ENCODE assay signal across 8 cellular contexts in genomic region chr5:73565969-73566547, GRCh38. TPM values are rescaled to one million over a fixed set of nuclear protein-coding genes. Genes with fewer than 3 reads are reported as not detected.
A peak's percentile ranks its signal among the peaks of the same experiment; 100 is the strongest.
DNase-seq lines count a peak whose midpoint lies in the region; ATAC-seq and TF ChIP-seq lines count a peak whose summit lies in the region.

No MANE protein-coding gene starts in this region.

- intact Hi-C loops in stomach (cut with DNase I; ENCODE audit: low total_unique reads), result no loop called here

- H3K9me3 ChIP-seq in hepatocyte (ENCODE audit: low read depth) (no peaks in the 10 kb centered on the region), stomach (no peaks in the 10 kb centered on the region)

- H3K4me2 ChIP-seq in hepatocyte, result peak overlapping the region; percentile 83

- no peaks in the 10 kb centered on the region for H4K20me1 ChIP-seq in hepatocyte (ENCODE audit: insufficient read depth, poor library complexity, severe bottlenecking)

- H3K4me3 Mint-ChIP-seq in activated T-cell treated with anti-CD3 and anti-CD28 coated beads, Interleukin-2, amount 50 U/mL, for 72 hours, result peak overlapping the region; percentile 97 to 98

- peak overlapping the region; percentile 99 for H3K27ac Mint-ChIP-seq in activated T-cell treated with anti-CD3 and anti-CD28 coated beads, Interleukin-2, amount 50 U/mL, for 72 hours

- peaks cover 35% of the 10 kb centered on the region for H3K4me1 Mint-ChIP-seq in activated T-cell treated with anti-CD3 and anti-CD28 coated beads, Interleukin-2, amount 50 U/mL, for 72 hours (ENCODE audit: low read depth)

- peak overlapping the region; percentile 61 for H3K27ac ChIP-seq in hepatocyte
- peak overlapping the region; percentile 91 to 96 (median 95) for H3K27ac ChIP-seq in stomach

- H3K27me3 Mint-ChIP-seq in activated T-cell treated with anti-CD3 and anti-CD28 coated beads, Interleukin-2, amount 50 U/mL, for 72 hours (ENCODE audit: low read depth), result no peaks in the 10 kb centered on the region

- TF ChIP-seq POLR2A in stomach (IDR thresholded peaks at IDR 0.05), result no peak

- no peak for DNase-seq in activated T-cell treated with anti-CD3 and anti-CD28 coated beads, Interleukin-2, amount 50 U/mL, for 72 hours
- DNase-seq in activated T-cell treated with anti-CD3 and anti-CD28 coated beads, Interleukin-2, amount 50 U/mL, for 48 hours, result no peak
- DNase-seq in hepatocyte (ENCODE audit: low spot score) (no peak), stomach (no peak), putamen (ENCODE audit: low spot score) (no peak), foreskin melanocyte (no peak)
- no peak for DNase-seq in stimulated activated CD4-positive, alpha-beta T cell treated with anti-CD3 and anti-CD28 coated beads, Interleukin-15, amount 100 ng/mL, for 24 hours

- H3K79me2 ChIP-seq in hepatocyte, result peaks cover 53% of the 10 kb centered on the region

- H3K27me3 ChIP-seq in hepatocyte (no peaks in the 10 kb centered on the region), stomach (no peaks in the 10 kb centered on the region)

- no peaks in the 10 kb centered on the region for H3K36me3 ChIP-seq in hepatocyte (replicated peaks; ENCODE audit: insufficient read depth, low read depth)
- H3K36me3 ChIP-seq in stomach, result peaks cover 0 to 43% (median 41%) of the 10 kb centered on the region in 4 donors

- H3K9me2 ChIP-seq in hepatocyte (replicated peaks; ENCODE audit: insufficient read depth), result no peaks in the 10 kb centered on the region

- H3K4me1 ChIP-seq in hepatocyte (ENCODE audit: insufficient read depth), result peaks cover 25% of the 10 kb centered on the region
- H3K4me1 ChIP-seq in stomach, result peaks cover 19 to 68% (median 49%) of the 10 kb centered on the region in 4 donors

- H3K9me3 Mint-ChIP-seq in activated T-cell treated with anti-CD3 and anti-CD28 coated beads, Interleukin-2, amount 50 U/mL, for 72 hours, result no peaks in the 10 kb centered on the region

- WGBS in hepatocyte (ENCODE audit: low lambda C conversion rate, missing lambda C conversion rate), result 11% methylated on average over 8 of the region's 8 CpGs
- 4 to 8% (median 6%) methylated on average over 5 to 8 of the region's 8 CpGs for WGBS in stomach, 5 donors

- ATAC-seq in activated T-cell treated with anti-CD3 and anti-CD28 coated beads, Interleukin-2, amount 50 U/mL, for 72 hours (replicated peaks in 1 of 2), result no peak
- ATAC-seq in SK-N-SH treated with all-trans-retinoic acid at 6 μM for 48 hours, result no peak; the same call in 2 of the 3 replicates

- peaks cover 5 to 10% of the 10 kb centered on the region in 2 donors for H3K36me3 Mint-ChIP-seq in activated T-cell treated with anti-CD3 and anti-CD28 coated beads, Interleukin-2, amount 50 U/mL, for 72 hours (ENCODE audit: insufficient read depth in 2 of 2)

- TF ChIP-seq EP300 in stomach (IDR thresholded peaks at IDR 0.05), result no peak

- peak overlapping the region; percentile 62 for H2AFZ ChIP-seq in hepatocyte

- TF ChIP-seq CTCF in hepatocyte (IDR thresholded peaks at IDR 0.05; ENCODE audit: poor library complexity) (no peak), stomach (IDR thresholded peaks at IDR 0.05) (no peak)

- H3K4me3 ChIP-seq in hepatocyte (peak overlapping the region; percentile 38), stomach (peak overlapping the region; percentile 71 to 93 (median 83))

TF ChIP-seq in SK-N-SH treated with all-trans-retinoic acid at 6 μM for 48 hours, 23 proteins besides CTCF, POLR2A, EP300 and RAD21:
- TF ChIP-seq ZFP3 (CRISPR knock-in tag; IDR thresholded peaks at IDR 0.05) (peak; percentile 99), SNAI2 (CRISPR knock-in tag; IDR thresholded peaks at IDR 0.05) (no peak)

RNA-seq across cellular contexts. Expression of gene UTP15, which starts 0.5 kb away (rescaled TPM):
- 10 to 100 TPM; 26.3 to 34.4 TPM for total RNA-seq in activated T-cell treated with anti-CD3 and anti-CD28 coated beads, Interleukin-2, amount 50 U/mL, for 72 hours
- total RNA-seq in hepatocyte (20.7 and 29.9 TPM in 2 replicates), stomach (100 to 1,000 TPM in 2 of 5 donors, 10 to 100 TPM in 2, under 1 TPM in 1; 0.87 to 168 (median 45.0) TPM)
- polyA plus RNA-seq in hepatocyte (9.2 and 11.0 TPM in 2 replicates), stomach (1 to 10 TPM; 3.2 to 4.7 (median 3.5) TPM)

RNA-seq across cellular contexts. Expression of gene ANKRA2, which starts 0.6 kb away (rescaled TPM):
- total RNA-seq in activated T-cell treated with anti-CD3 and anti-CD28 coated beads, Interleukin-2, amount 50 U/mL, for 72 hours, result 10 to 100 TPM; 36.4 to 37.9 TPM
- total RNA-seq in hepatocyte (26.4 and 27.7 TPM in 2 replicates), stomach (100 to 1,000 TPM in 1 of 5 donors, 10 to 100 TPM in 2, 1 to 10 TPM in 2; 2.0 to 115 (median 36.7) TPM)
- polyA plus RNA-seq in hepatocyte (23.6 and 31.2 TPM in 2 replicates), stomach (10 to 100 TPM; 11.6 to 26.1 (median 21.8) TPM)

RNA-seq across cellular contexts. Expression of gene ARHGEF28, which starts 59.9 kb away (rescaled TPM):
- under 1 TPM; 0.24 to 0.30 TPM for total RNA-seq in activated T-cell treated with anti-CD3 and anti-CD28 coated beads, Interleukin-2, amount 50 U/mL, for 72 hours
- 7.6 and 11.2 TPM in 2 replicates for total RNA-seq in hepatocyte
- 3.1 and 3.5 TPM in 2 replicates for polyA plus RNA-seq in hepatocyte
- total RNA-seq in stomach, result 100 to 1,000 TPM in 3 of 5 donors, 10 to 100 TPM in 2; 25.8 to 156 (median 111) TPM
- 10 to 100 TPM; 13.9 to 16.2 (median 13.9) TPM for polyA plus RNA-seq in stomach
